Comparison of ENCODE assay signal across 8 cellular contexts in genomic region chr18:21704603-21705364, GRCh38. TPM values are rescaled to one million over a fixed set of nuclear protein-coding genes. Genes with fewer than 3 reads are reported as not detected.
DNase-seq lines count a peak whose midpoint lies in the region; ATAC-seq and TF ChIP-seq lines count a peak whose summit lies in the region.

A gene with protein sequence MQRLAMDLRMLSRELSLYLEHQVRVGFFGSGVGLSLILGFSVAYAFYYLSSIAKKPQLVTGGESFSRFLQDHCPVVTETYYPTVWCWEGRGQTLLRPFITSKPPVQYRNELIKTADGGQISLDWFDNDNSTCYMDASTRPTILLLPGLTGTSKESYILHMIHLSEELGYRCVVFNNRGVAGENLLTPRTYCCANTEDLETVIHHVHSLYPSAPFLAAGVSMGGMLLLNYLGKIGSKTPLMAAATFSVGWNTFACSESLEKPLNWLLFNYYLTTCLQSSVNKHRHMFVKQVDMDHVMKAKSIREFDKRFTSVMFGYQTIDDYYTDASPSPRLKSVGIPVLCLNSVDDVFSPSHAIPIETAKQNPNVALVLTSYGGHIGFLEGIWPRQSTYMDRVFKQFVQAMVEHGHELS (minus strand): TSS chr18:21704774. CDS start chr18:21704665, 109 bp downstream.

- peaks cover 9% of the 10 kb centered on the region for H3K36me3 Mint-ChIP-seq in activated T-helper 1 cell treated with anti-CD3 and anti-CD28 coated beads, Interleukin-12 subunit alpha, Interleukin-12 subunit beta, Interleukin-2, Interleukin-4 antibody, amounts not matched to agents 30 ng/mL and 10 ng/mL and 1 ng/mL, durations not matched to agents 14 hours and 24 hours and 36 hours (ENCODE audit: low read depth)
- H3K36me3 Mint-ChIP-seq in natural killer cell = no peaks in the 10 kb centered on the region

- peak within 1 kb of the TSS; percentile 95 for H3K4me3 ChIP-seq in DOHH2 (ENCODE audit: low read length)
- H3K4me3 ChIP-seq in KMS-11 (IDR thresholded peaks at IDR 0.05; ENCODE audit: insufficient read depth, low read depth, low read length) = peak within 1 kb of the TSS; percentile 4
- peak within 1 kb of the TSS; percentile 76 to 85 (median 81) for H3K4me3 ChIP-seq in fibroblast of lung (replicated peaks in 1 of 4; ENCODE audit: control extremely low read depth in 1 of 4, insufficient read depth in 1 of 4, low read depth in 3 of 4, low read length in 4 of 4)

- H2AFZ ChIP-seq in KMS-11 (ENCODE audit: low read depth) (peak within 1 kb of the TSS; percentile 91), fibroblast of lung (ENCODE audit: low read length) (peak within 1 kb of the TSS; percentile 96)

- H3K27ac ChIP-seq in DOHH2 (ENCODE audit: low read depth, low read length) (peak within 1 kb of the TSS; percentile 73), KMS-11 (peak within 1 kb of the TSS; percentile 82), fibroblast of lung (ENCODE audit: insufficient read depth, low read length) (peak within 1 kb of the TSS; percentile 62)

- peak within 1 kb of the TSS; percentile 71 for H3K9ac ChIP-seq in KMS-11
- peak within 1 kb of the TSS; percentile 73 for H3K9ac ChIP-seq in fibroblast of lung (ENCODE audit: insufficient read depth, low read length)

- peaks cover 6% of the 10 kb centered on the region; the same call in 1 of the 2 replicates for H3F3A ChIP-seq in DOHH2 (ENCODE audit: control insufficient read depth, insufficient read depth)

- H3K27me3 ChIP-seq in DOHH2 (ENCODE audit: control insufficient read depth, low read length) (no peaks in the 10 kb centered on the region), KMS-11 (ENCODE audit: insufficient read depth, low read depth) (no peaks in the 10 kb centered on the region), fibroblast of lung (ENCODE audit: control insufficient read depth, insufficient read depth, low read length) (no peaks in the 10 kb centered on the region)

- no peaks in the 10 kb centered on the region for H3K9me2 ChIP-seq in DOHH2 (replicated peaks; ENCODE audit: control insufficient read depth, low read length)

- H3K9me3 Mint-ChIP-seq in activated T-helper 1 cell treated with anti-CD3 and anti-CD28 coated beads, Interleukin-12 subunit alpha, Interleukin-12 subunit beta, Interleukin-2, Interleukin-4 antibody, amounts not matched to agents 30 ng/mL and 10 ng/mL and 1 ng/mL, durations not matched to agents 14 hours and 24 hours and 36 hours = no peaks in the 10 kb centered on the region
- H3K9me3 Mint-ChIP-seq in natural killer cell = no peaks in the 10 kb centered on the region

- no peaks in the 10 kb centered on the region for H3K9me3 ChIP-seq in DOHH2 (ENCODE audit: control insufficient read depth, insufficient read depth, low read length)
- no peaks in the 10 kb centered on the region for H3K9me3 ChIP-seq in fibroblast of lung (ENCODE audit: control insufficient read depth, insufficient read depth, low read depth, low read length)

- DNase-seq in RKO (ENCODE audit: low spot score) (peak; percentile 88), fibroblast of lung (ENCODE audit: low read depth in 2 of 2) (peak; percentile 84 to 88), natural killer cell (peak; percentile 87)
- peak; percentile 91 for DNase-seq in activated T-helper 1 cell treated with anti-CD3 and anti-CD28 coated beads, Interleukin-12 subunit alpha, Interleukin-12 subunit beta, Interleukin-2, Interleukin-4 antibody, amounts not matched to agents 30 ng/mL and 10 ng/mL and 1 ng/mL, durations not matched to agents 14 hours and 24 hours and 36 hours (ENCODE audit: low spot score)
- DNase-seq in stimulated activated naive CD4-positive, alpha-beta T cell treated with Interleukin-2 at 50 U/mL for 16 hours (lab: John Stamatoyannopoulos, UW) = peak; percentile 91

- peaks cover 34% of the 10 kb centered on the region for H3K4me1 Mint-ChIP-seq in activated T-helper 1 cell treated with anti-CD3 and anti-CD28 coated beads, Interleukin-12 subunit alpha, Interleukin-12 subunit beta, Interleukin-2, Interleukin-4 antibody, amounts not matched to agents 30 ng/mL and 10 ng/mL and 1 ng/mL, durations not matched to agents 14 hours and 24 hours and 36 hours (ENCODE audit: low read depth)
- H3K4me1 Mint-ChIP-seq in natural killer cell = peaks cover 23 to 26% of the 10 kb centered on the region in 2 donors

- H3K4me2 ChIP-seq in DOHH2 (ENCODE audit: low read length) (peak within 1 kb of the TSS; percentile 77), KMS-11 (peak within 1 kb of the TSS; percentile 95), fibroblast of lung (ENCODE audit: extremely low read depth, insufficient read depth, low read length) (peak within 1 kb of the TSS; percentile 96)

- H3K27ac Mint-ChIP-seq in activated T-helper 1 cell treated with anti-CD3 and anti-CD28 coated beads, Interleukin-12 subunit alpha, Interleukin-12 subunit beta, Interleukin-2, Interleukin-4 antibody, amounts not matched to agents 30 ng/mL and 10 ng/mL and 1 ng/mL, durations not matched to agents 14 hours and 24 hours and 36 hours = peak within 1 kb of the TSS; percentile 90
- peak within 1 kb of the TSS; percentile 85 to 90 for H3K27ac Mint-ChIP-seq in natural killer cell

- TF ChIP-seq CTCF in DOHH2 (IDR thresholded peaks at IDR 0.05; ENCODE audit: low read depth, low read length, poor library complexity, severe bottlenecking) (peak; percentile 5), KMS-11 (conservative IDR thresholded peaks at IDR 0.05; ENCODE audit: low read depth, low read length) (peak; percentile 39; the same call in 1 of the 2 replicates), fibroblast of lung (conservative IDR thresholded peaks at IDR 0.05 in 1 of 2, IDR thresholded peaks at IDR 0.05 in 1 of 2; ENCODE audit: low read depth in 1 of 2, low read length in 2 of 2) (peak; percentile 25 to 34), natural killer cell (IDR thresholded peaks at IDR 0.05) (peak; percentile 10)

- peaks cover 34% of the 10 kb centered on the region for H3K36me3 ChIP-seq in DOHH2 (ENCODE audit: control insufficient read depth, low read length)
- peaks cover 12% of the 10 kb centered on the region; the same call in 1 of the 2 replicates for H3K36me3 ChIP-seq in KMS-11 (ENCODE audit: insufficient read depth)
- H3K36me3 ChIP-seq in fibroblast of lung (ENCODE audit: control insufficient read depth, insufficient read depth, low read length) = no peaks in the 10 kb centered on the region

- ATAC-seq in GM21737 (IDR thresholded peaks at IDR 0.05; ENCODE audit: unreplicated experiment) (peak; percentile 95), natural killer cell (peak; percentile 91 to 98 (median 93))

- H4K20me1 ChIP-seq in DOHH2 (ENCODE audit: control insufficient read depth, insufficient read depth, low read depth, low read length) = 0 out of 2 replicates have a peak, but pooled peaks cover 4% of the 10 kb centered on the region
- no peaks in the 10 kb centered on the region for H4K20me1 ChIP-seq in KMS-11 (ENCODE audit: insufficient read depth)
- H4K20me1 ChIP-seq in fibroblast of lung (ENCODE audit: control insufficient read depth, extremely low read depth, insufficient read depth, low read length) = no peaks in the 10 kb centered on the region

- H3K4me1 ChIP-seq in DOHH2 (ENCODE audit: control insufficient read depth, low read length) (peaks cover 41% of the 10 kb centered on the region), KMS-11 (ENCODE audit: low read depth, poor library complexity, severe bottlenecking) (peaks cover 40% of the 10 kb centered on the region), fibroblast of lung (ENCODE audit: control insufficient read depth, extremely low read depth, insufficient read depth, low read length) (peaks cover 4% of the 10 kb centered on the region)

- peaks cover 49% of the 10 kb centered on the region for H3K79me2 ChIP-seq in DOHH2 (ENCODE audit: control insufficient read depth, low read length)
- peaks cover 27% of the 10 kb centered on the region for H3K79me2 ChIP-seq in KMS-11 (ENCODE audit: insufficient read depth, low read depth)
- H3K79me2 ChIP-seq in fibroblast of lung (ENCODE audit: control insufficient read depth, insufficient read depth, low read length) = no peaks in the 10 kb centered on the region

- peak within 1 kb of the TSS; percentile 96 for H3K4me3 Mint-ChIP-seq in activated T-helper 1 cell treated with anti-CD3 and anti-CD28 coated beads, Interleukin-12 subunit alpha, Interleukin-12 subunit beta, Interleukin-2, Interleukin-4 antibody, amounts not matched to agents 30 ng/mL and 10 ng/mL and 1 ng/mL, durations not matched to agents 14 hours and 24 hours and 36 hours
- H3K4me3 Mint-ChIP-seq in natural killer cell = peak within 1 kb of the TSS; percentile 91

- no peaks in the 10 kb centered on the region for H3K27me3 Mint-ChIP-seq in activated T-helper 1 cell treated with anti-CD3 and anti-CD28 coated beads, Interleukin-12 subunit alpha, Interleukin-12 subunit beta, Interleukin-2, Interleukin-4 antibody, amounts not matched to agents 30 ng/mL and 10 ng/mL and 1 ng/mL, durations not matched to agents 14 hours and 24 hours and 36 hours (ENCODE audit: insufficient read depth)
- H3K27me3 Mint-ChIP-seq in natural killer cell (ENCODE audit: low read depth in 2 of 2) = no peaks in the 10 kb centered on the region

- intact Hi-C loops in activated T-helper 1 cell treated with anti-CD3 and anti-CD28 coated beads, Interleukin-12 subunit alpha, Interleukin-12 subunit beta, Interleukin-2, Interleukin-4 antibody, amounts not matched to agents 30 ng/mL and 10 ng/mL and 1 ng/mL, durations not matched to agents 14 hours and 24 hours and 36 hours (cut with micrococcal nuclease) = loop anchor here (1.0 to 5.0 kb wide), 7 partner anchors 36 to 1228 kb away; partner anchors contain the start of genes ESCO1, MIB1, RBBP8 and ROCK1
- intact Hi-C loops in natural killer cell (cut with micrococcal nuclease) = loop anchor here (1.0 to 2.0 kb wide), 3 partner anchors 36 to 104 kb away; partner anchors contain the start of genes ESCO1, MIB1 and SNRPD1

RNA-seq across cellular contexts. Expression of the gene that starts here (rescaled TPM):
- 29.2 and 36.0 TPM in 2 replicates for total RNA-seq in activated T-helper 1 cell treated with anti-CD3 and anti-CD28 coated beads, Interleukin-12 subunit alpha, Interleukin-12 subunit beta, Interleukin-2, Interleukin-4 antibody, amounts not matched to agents 30 ng/mL and 10 ng/mL and 1 ng/mL, durations not matched to agents 14 hours and 24 hours and 36 hours
- total RNA-seq in fibroblast of lung (9.2 and 17.0 TPM in 2 replicates), natural killer cell (10 to 100 TPM; 39.9 to 47.3 (median 45.0) TPM)
- 5.1 and 6.3 TPM in 2 replicates for polyA plus RNA-seq in fibroblast of lung
- polyA plus RNA-seq in fibroblast of lung (2012) = 3.6 and 3.9 TPM in 2 replicates
- polyA minus RNA-seq in fibroblast of lung (ENCODE audit: low replicate concordance) = 1.8 and 2.6 TPM in 2 replicates

Comparison
In these comparisons a context has a peak if more than half of its experiments do, and no peak if none do; other contexts are left out.
1. Peak in every context shown above with its lines: DNase-seq, ATAC-seq, H3K4me3 ChIP-seq and H3K27ac ChIP-seq.
2. H3K4me3 ChIP-seq: peak in every context shown above with its lines; median percentile 95 in DOHH2; 81 in fibroblast of lung; 4 in KMS-11.